Comparison of ENCODE assay signal across 2 cellular contexts in the genomic region with DNA sequence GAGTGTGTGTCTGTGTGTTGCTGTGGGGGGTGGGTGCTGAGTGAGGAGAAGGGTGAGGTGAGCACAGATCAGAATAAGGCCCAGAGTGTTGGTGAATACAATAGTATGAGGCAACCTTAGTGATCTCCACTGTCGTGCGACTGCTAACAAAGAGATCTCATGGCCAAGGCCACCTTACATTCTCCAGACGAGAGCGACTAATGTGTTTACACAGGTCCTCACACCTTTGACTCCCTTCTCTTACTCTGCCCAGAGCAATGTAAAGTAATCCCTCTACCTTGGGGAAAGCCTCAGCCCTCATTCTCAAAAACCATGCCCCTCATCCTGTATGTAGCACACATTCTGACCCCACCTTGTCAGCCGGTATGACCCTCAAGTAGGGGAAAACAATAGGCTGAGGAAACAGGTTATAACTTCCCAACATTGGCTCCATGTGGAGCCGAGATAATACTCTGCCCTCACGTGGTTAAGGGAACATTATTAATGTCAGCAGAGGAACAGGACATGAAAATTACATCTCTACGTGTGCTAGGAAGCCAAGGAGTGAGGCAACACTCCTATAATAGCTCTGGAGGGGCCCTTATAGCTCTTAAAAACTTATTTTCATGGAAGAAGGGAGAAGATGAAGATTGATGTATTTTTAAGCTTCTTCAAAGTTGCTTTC.
TF ChIP-seq lines count a peak whose summit lies in the region.

No MANE protein-coding gene starts in this region.

TF ChIP-seq in GM23338, 12 proteins besides CTCF, POLR2A, EP300 and RAD21:
- TF ChIP-seq JUNB (IDR thresholded peaks at IDR 0.05; ENCODE audit: unreplicated experiment): no peak
- TF ChIP-seq NANOG (IDR thresholded peaks at IDR 0.05; ENCODE audit: borderline replicate concordance): no peak
- TF ChIP-seq ZNF331 (CRISPR knock-in tag; IDR thresholded peaks at IDR 0.05; ENCODE audit: low read depth): no peak
- TF ChIP-seq, protein P1, sequence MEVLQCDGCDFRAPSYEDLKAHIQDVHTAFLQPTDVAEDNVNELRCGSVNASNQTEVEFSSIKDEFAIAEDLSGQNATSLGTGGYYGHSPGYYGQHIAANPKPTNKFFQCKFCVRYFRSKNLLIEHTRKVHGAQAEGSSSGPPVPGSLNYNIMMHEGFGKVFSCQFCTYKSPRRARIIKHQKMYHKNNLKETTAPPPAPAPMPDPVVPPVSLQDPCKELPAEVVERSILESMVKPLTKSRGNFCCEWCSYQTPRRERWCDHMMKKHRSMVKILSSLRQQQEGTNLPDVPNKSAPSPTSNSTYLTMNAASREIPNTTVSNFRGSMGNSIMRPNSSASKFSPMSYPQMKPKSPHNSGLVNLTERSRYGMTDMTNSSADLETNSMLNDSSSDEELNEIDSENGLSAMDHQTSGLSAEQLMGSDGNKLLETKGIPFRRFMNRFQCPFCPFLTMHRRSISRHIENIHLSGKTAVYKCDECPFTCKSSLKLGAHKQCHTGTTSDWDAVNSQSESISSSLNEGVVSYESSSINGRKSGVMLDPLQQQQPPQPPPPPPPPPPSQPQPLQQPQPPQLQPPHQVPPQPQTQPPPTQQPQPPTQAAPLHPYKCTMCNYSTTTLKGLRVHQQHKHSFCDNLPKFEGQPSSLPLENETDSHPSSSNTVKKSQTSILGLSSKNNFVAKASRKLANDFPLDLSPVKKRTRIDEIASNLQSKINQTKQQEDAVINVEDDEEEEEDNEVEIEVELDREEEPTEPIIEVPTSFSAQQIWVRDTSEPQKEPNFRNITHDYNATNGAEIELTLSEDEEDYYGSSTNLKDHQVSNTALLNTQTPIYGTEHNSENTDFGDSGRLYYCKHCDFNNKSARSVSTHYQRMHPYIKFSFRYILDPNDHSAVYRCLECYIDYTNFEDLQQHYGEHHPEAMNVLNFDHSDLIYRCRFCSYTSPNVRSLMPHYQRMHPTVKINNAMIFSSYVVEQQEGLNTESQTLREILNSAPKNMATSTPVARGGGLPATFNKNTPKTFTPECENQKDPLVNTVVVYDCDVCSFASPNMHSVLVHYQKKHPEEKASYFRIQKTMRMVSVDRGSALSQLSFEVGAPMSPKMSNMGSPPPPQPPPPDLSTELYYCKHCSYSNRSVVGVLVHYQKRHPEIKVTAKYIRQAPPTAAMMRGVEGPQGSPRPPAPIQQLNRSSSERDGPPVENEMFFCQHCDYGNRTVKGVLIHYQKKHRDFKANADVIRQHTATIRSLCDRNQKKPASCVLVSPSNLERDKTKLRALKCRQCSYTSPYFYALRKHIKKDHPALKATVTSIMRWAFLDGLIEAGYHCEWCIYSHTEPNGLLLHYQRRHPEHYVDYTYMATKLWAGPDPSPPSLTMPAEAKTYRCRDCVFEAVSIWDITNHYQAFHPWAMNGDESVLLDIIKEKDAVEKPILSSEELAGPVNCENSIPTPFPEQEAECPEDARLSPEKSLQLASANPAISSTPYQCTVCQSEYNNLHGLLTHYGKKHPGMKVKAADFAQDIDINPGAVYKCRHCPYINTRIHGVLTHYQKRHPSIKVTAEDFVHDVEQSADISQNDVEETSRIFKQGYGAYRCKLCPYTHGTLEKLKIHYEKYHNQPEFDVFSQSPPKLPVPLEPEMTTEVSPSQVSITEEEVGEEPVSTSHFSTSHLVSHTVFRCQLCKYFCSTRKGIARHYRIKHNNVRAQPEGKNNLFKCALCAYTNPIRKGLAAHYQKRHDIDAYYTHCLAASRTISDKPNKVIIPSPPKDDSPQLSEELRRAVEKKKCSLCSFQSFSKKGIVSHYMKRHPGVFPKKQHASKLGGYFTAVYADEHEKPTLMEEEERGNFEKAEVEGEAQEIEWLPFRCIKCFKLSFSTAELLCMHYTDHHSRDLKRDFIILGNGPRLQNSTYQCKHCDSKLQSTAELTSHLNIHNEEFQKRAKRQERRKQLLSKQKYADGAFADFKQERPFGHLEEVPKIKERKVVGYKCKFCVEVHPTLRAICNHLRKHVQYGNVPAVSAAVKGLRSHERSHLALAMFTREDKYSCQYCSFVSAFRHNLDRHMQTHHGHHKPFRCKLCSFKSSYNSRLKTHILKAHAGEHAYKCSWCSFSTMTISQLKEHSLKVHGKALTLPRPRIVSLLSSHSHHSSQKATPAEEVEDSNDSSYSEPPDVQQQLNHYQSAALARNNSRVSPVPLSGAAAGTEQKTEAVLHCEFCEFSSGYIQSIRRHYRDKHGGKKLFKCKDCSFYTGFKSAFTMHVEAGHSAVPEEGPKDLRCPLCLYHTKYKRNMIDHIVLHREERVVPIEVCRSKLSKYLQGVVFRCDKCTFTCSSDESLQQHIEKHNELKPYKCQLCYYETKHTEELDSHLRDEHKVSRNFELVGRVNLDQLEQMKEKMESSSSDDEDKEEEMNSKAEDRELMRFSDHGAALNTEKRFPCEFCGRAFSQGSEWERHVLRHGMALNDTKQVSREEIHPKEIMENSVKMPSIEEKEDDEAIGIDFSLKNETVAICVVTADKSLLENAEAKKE (CRISPR knock-in tag; IDR thresholded peaks at IDR 0.05): no peak
TF ChIP-seq in GM23338: peak in this region for 0.

TF ChIP-seq in GM12878, 131 proteins besides CTCF, POLR2A, EP300 and RAD21:
- TF ChIP-seq, protein P2, sequence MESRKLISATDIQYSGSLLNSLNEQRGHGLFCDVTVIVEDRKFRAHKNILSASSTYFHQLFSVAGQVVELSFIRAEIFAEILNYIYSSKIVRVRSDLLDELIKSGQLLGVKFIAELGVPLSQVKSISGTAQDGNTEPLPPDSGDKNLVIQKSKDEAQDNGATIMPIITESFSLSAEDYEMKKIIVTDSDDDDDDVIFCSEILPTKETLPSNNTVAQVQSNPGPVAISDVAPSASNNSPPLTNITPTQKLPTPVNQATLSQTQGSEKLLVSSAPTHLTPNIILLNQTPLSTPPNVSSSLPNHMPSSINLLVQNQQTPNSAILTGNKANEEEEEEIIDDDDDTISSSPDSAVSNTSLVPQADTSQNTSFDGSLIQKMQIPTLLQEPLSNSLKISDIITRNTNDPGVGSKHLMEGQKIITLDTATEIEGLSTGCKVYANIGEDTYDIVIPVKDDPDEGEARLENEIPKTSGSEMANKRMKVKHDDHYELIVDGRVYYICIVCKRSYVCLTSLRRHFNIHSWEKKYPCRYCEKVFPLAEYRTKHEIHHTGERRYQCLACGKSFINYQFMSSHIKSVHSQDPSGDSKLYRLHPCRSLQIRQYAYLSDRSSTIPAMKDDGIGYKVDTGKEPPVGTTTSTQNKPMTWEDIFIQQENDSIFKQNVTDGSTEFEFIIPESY (IDR thresholded peaks at IDR 0.05): no peak
- TF ChIP-seq, protein P3, sequence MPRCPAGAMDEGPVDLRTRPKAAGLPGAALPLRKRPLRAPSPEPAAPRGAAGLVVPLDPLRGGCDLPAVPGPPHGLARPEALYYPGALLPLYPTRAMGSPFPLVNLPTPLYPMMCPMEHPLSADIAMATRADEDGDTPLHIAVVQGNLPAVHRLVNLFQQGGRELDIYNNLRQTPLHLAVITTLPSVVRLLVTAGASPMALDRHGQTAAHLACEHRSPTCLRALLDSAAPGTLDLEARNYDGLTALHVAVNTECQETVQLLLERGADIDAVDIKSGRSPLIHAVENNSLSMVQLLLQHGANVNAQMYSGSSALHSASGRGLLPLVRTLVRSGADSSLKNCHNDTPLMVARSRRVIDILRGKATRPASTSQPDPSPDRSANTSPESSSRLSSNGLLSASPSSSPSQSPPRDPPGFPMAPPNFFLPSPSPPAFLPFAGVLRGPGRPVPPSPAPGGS (IDR thresholded peaks at IDR 0.05; ENCODE audit: borderline replicate concordance, insufficient read depth, low read depth, low read length, poor library complexity, severe bottlenecking): peak; percentile 5
